In genomic region chr19:30116984-30117555, GRCh38 we compare ENCODE assay signal across 20 cellular contexts.
"Had no signal": no experiment of that assay in that cellular context is flagged by ENCODE, and none has a peak within 500 bp of the region (broad histone marks: within the 10 kb centered on the region; RNA-seq: fewer than 3 reads in every experiment).

No MANE protein-coding gene starts in this region.

- H3K36me3 Mint-ChIP-seq: natural killer cell treated with Interleukin-12 subunit alpha and Interleukin-12 subunit beta and Interleukin-15 and Interleukin-18, amount 100 ng/mL, for 72 hours had no signal

- H3K27ac Mint-ChIP-seq: activated CD4-positive, alpha-beta memory T cell treated with anti-CD3 and anti-CD28 coated beads, Interleukin-2, amount 10 ng/mL, durations not matched to agents 7 days and 5 days; activated CD4-positive, alpha-beta T cell treated with anti-CD3 and anti-CD28 coated beads, Interleukin-2, amount 10 ng/mL, durations not matched to agents 24 days and 14 days; activated naive CD4-positive, alpha-beta T cell treated with anti-CD3 and anti-CD28 coated beads for 36 hours; activated T-cell treated with anti-CD3 and anti-CD28 coated beads, Interleukin-2, amount 50 U/mL, for 72 hours; endodermal cell; natural killer cell treated with Interleukin-12 subunit alpha and Interleukin-12 subunit beta and Interleukin-15 and Interleukin-18, amount 100 ng/mL, for 72 hours; stimulated activated naive CD8-positive, alpha-beta T cell treated with anti-CD3 and anti-CD28 coated beads, Interleukin-15, Interleukin-2, amounts not matched to agents 100 ng/mL and 50 ng/mL, for 24 hours had no signal

- H3K27me3 Mint-ChIP-seq: activated CD4-positive, alpha-beta memory T cell treated with anti-CD3 and anti-CD28 coated beads, Interleukin-2, amount 10 ng/mL, durations not matched to agents 7 days and 5 days; activated CD4-positive, alpha-beta T cell treated with anti-CD3 and anti-CD28 coated beads, Interleukin-2, amount 10 ng/mL, durations not matched to agents 24 days and 14 days had no signal

- ATAC-seq: activated T-cell treated with anti-CD3 and anti-CD28 coated beads, Interleukin-2, amount 50 U/mL, for 72 hours; body of pancreas; gastrocnemius medialis had no signal

- H3K36me3 ChIP-seq: cardiac muscle cell, esophagus squamous epithelium, gastrocnemius medialis, tibial artery had no signal

- H3K4me1 Mint-ChIP-seq: activated CD4-positive, alpha-beta memory T cell treated with anti-CD3 and anti-CD28 coated beads, Interleukin-2, amount 10 ng/mL, durations not matched to agents 7 days and 5 days; activated CD4-positive, alpha-beta T cell treated with anti-CD3 and anti-CD28 coated beads, Interleukin-2, amount 10 ng/mL, durations not matched to agents 24 days and 14 days had no signal

- DNase-seq: activated CD4-positive, alpha-beta memory T cell treated with anti-CD3 and anti-CD28 coated beads, Interleukin-2, amount 10 ng/mL, durations not matched to agents 7 days and 5 days; activated CD4-positive, alpha-beta T cell treated with anti-CD3 and anti-CD28 coated beads, Interleukin-2, amount 10 ng/mL, durations not matched to agents 24 days and 14 days; activated CD4-positive, CD25-positive, alpha-beta regulatory T cell; activated effector memory CD4-positive, alpha-beta T cell treated with Interleukin-2 at 50 U/mL for 16 hours; activated naive CD4-positive, alpha-beta T cell treated with anti-CD3 and anti-CD28 coated beads for 36 hours; activated T-cell treated with anti-CD3 and anti-CD28 coated beads, Interleukin-2, amount 50 U/mL, for 72 hours; body of pancreas; cortex of kidney; endodermal cell; esophagus squamous epithelium; gastrocnemius medialis; head of caudate nucleus; hypothalamus; nucleus accumbens; stimulated activated CD4-positive, alpha-beta T cell treated with anti-CD3 and anti-CD28 coated beads, Interleukin-4, amount 100 ng/mL, for 1 hour; T-helper 9 cell; tibial artery had no signal

- H3K9me3 Mint-ChIP-seq: activated CD4-positive, alpha-beta memory T cell treated with anti-CD3 and anti-CD28 coated beads, Interleukin-2, amount 10 ng/mL, durations not matched to agents 7 days and 5 days; activated CD4-positive, alpha-beta T cell treated with anti-CD3 and anti-CD28 coated beads, Interleukin-2, amount 10 ng/mL, durations not matched to agents 24 days and 14 days; activated naive CD4-positive, alpha-beta T cell treated with anti-CD3 and anti-CD28 coated beads for 36 hours; activated T-cell treated with anti-CD3 and anti-CD28 coated beads, Interleukin-2, amount 50 U/mL, for 72 hours; endodermal cell; natural killer cell treated with Interleukin-12 subunit alpha and Interleukin-12 subunit beta and Interleukin-15 and Interleukin-18, amount 100 ng/mL, for 72 hours; stimulated activated naive CD8-positive, alpha-beta T cell treated with anti-CD3 and anti-CD28 coated beads, Interleukin-15, Interleukin-2, amounts not matched to agents 100 ng/mL and 50 ng/mL, for 24 hours had no signal

- H3K4me3 Mint-ChIP-seq: activated CD4-positive, alpha-beta memory T cell treated with anti-CD3 and anti-CD28 coated beads, Interleukin-2, amount 10 ng/mL, durations not matched to agents 7 days and 5 days; activated CD4-positive, alpha-beta T cell treated with anti-CD3 and anti-CD28 coated beads, Interleukin-2, amount 10 ng/mL, durations not matched to agents 24 days and 14 days; activated naive CD4-positive, alpha-beta T cell treated with anti-CD3 and anti-CD28 coated beads for 36 hours; activated T-cell treated with anti-CD3 and anti-CD28 coated beads, Interleukin-2, amount 50 U/mL, for 72 hours; endodermal cell; natural killer cell treated with Interleukin-12 subunit alpha and Interleukin-12 subunit beta and Interleukin-15 and Interleukin-18, amount 100 ng/mL, for 72 hours; stimulated activated naive CD8-positive, alpha-beta T cell treated with anti-CD3 and anti-CD28 coated beads, Interleukin-15, Interleukin-2, amounts not matched to agents 100 ng/mL and 50 ng/mL, for 24 hours had no signal

- H3K4me3 ChIP-seq: body of pancreas, cardiac muscle cell, esophagus squamous epithelium, gastrocnemius medialis, tibial artery had no signal

- H3K9me3 ChIP-seq: body of pancreas, esophagus squamous epithelium, gastrocnemius medialis, tibial artery had no signal

- H3K27me3 ChIP-seq: body of pancreas, cardiac muscle cell, gastrocnemius medialis had no signal

- H3K27ac ChIP-seq: body of pancreas, cardiac muscle cell, esophagus squamous epithelium, gastrocnemius medialis, tibial artery had no signal

- H3K4me1 ChIP-seq: body of pancreas, esophagus squamous epithelium, gastrocnemius medialis, tibial artery had no signal
